Comparison of ENCODE assay signal across 16 cellular contexts in the genomic region with DNA sequence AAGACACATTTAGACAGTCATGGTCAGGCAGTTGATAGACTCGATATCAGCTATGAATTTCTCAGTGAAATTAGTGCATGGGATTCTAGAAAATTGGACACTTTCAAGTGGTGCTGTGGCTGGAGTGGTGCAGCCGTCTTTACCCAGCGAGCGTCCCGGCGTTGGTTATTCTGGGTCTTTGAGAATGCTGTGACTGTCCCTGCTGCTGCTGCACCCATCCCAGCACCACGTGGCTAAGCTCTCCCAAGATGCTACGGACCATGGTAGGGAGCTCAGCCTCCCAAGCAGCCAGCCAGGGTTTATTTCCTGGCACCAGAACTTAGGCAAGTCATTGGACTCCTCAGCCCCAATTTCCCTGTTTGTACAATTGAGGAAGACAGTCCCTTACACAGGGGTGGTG.
"Had no signal": no experiment of that assay in that cellular context is flagged by ENCODE, and none has a peak within 500 bp of the region (broad histone marks: within the 10 kb centered on the region; RNA-seq: fewer than 3 reads in every experiment).

No MANE protein-coding gene starts in this region.

- H3K27ac ChIP-seq: esophagus squamous epithelium, foreskin keratinocyte, hepatocyte, neutrophil, testis, tibial nerve, upper lobe of right lung had no signal

- DNase-seq: effector memory CD8-positive, alpha-beta T cell; esophagus squamous epithelium; foreskin keratinocyte; left colon; naive thymus-derived CD8-positive, alpha-beta T cell; stimulated activated CD4-positive, alpha-beta T cell treated with anti-CD3 and anti-CD28 coated beads, Interleukin-15, amount 100 ng/mL, for 24 hours; stimulated activated CD4-positive, alpha-beta T cell treated with anti-CD3 and anti-CD28 coated beads, Interleukin-1b, Interleukin-23, amount 100 ng/mL, for 48 hours; stimulated activated CD4-positive, alpha-beta T cell treated with anti-CD3 and anti-CD28 coated beads, Interleukin-4, amount 100 ng/mL, for 24 hours; stimulated activated naive B cell treated with anti-CD40 and anti-IgM and Interleukin-4, amounts not matched to agents 10 μg/mL and 1 μg/mL and 100 μg/mL, for 72 hours; stimulated activated naive CD8-positive, alpha-beta T cell treated with anti-CD3 and anti-CD28 coated beads, Interleukin-15, amount 100 ng/mL, for 72 hours; testis; upper lobe of right lung had no signal

- H3K9me3 ChIP-seq: esophagus squamous epithelium, mucosa of descending colon, neutrophil, testis, tibial nerve, upper lobe of right lung had no signal

- H3K27me3 ChIP-seq: hepatocyte, neutrophil, testis, upper lobe of right lung had no signal

- ATAC-seq: effector memory CD8-positive, alpha-beta T cell; foreskin keratinocyte; left colon; naive thymus-derived CD8-positive, alpha-beta T cell; stimulated activated naive B cell treated with anti-CD40 and anti-IgM and Interleukin-4, amounts not matched to agents 10 μg/mL and 1 μg/mL and 100 μg/mL, for 72 hours; stimulated activated naive CD8-positive, alpha-beta T cell treated with anti-CD3 and anti-CD28 coated beads, Interleukin-15, amount 100 ng/mL, for 72 hours; upper lobe of right lung had no signal

- H3K4me2 ChIP-seq: hepatocyte had no signal

- H2AFZ ChIP-seq: hepatocyte had no signal

- H3K79me2 ChIP-seq: hepatocyte had no signal

- H3K36me3 ChIP-seq: esophagus squamous epithelium, neutrophil, tibial nerve, upper lobe of right lung had no signal

- H3K4me1 ChIP-seq: foreskin keratinocyte, upper lobe of right lung had no signal

- H3K4me3 ChIP-seq: esophagus squamous epithelium, hepatocyte, mucosa of descending colon, testis, tibial nerve, upper lobe of right lung had no signal
